16 cellular contexts compared by ENCODE assay signal in genomic region chr19:45243144-45243732, GRCh38. TPM values are rescaled to one million over a fixed set of nuclear protein-coding genes. Genes with fewer than 3 reads are reported as not detected.
DNase-seq lines count a peak whose midpoint lies in the region; ATAC-seq, FAIRE-seq and TF ChIP-seq lines count a peak whose summit lies in the region.
"Had no signal": no experiment of that assay in that cellular context is flagged by ENCODE, and none has a peak within 500 bp of the region (broad histone marks: within the 10 kb centered on the region; RNA-seq: fewer than 3 reads in every experiment).

No MANE protein-coding gene starts in this region.

- POLR2A ChIA-PET in K562 (lab: Yijun Ruan, JAX): interaction anchor here (0.5 to 1.4 kb wide), 4 partner anchors 12 to 263 kb away, joined by 3 to 5 read pairs (median 4); no protein-coding TSS in a partner anchor

- 43% methylated on average over 12 of the region's 13 CpGs for WGBS in K562 (ENCODE audit: insufficient coverage, low coverage, missing lambda C conversion rate)

- no peak overlapping the region for H2AFZ ChIP-seq in K562 (ENCODE audit: low read depth, low read length)
- no peak overlapping the region for H2AFZ ChIP-seq in osteoblast (ENCODE audit: low read length)

- no peak for TF ChIP-seq EP300 in K562 (IDR thresholded peaks at IDR 0.05; ENCODE audit: low read length)

- TF ChIP-seq RAD21 in K562 (CRISPR knock-in tag; conservative IDR thresholded peaks at IDR 0.05 in 1 of 2, IDR thresholded peaks at IDR 0.05 in 1 of 2): no peak

- FAIRE-seq in GM12891 (lab: Jason Lieb, UNC) (no peak), K562 (lab: Jason Lieb, UNC) (peak; percentile 83)
- FAIRE-seq: A549, GM12878 had no signal

- ATAC-seq in K562: peak; percentile 63
- ATAC-seq in GM21576 (IDR thresholded peaks at IDR 0.05; ENCODE audit: unreplicated experiment): no peak
- ATAC-seq: A549; CD8-positive, alpha-beta T cell; GM12878 had no signal

- no peak for TF ChIP-seq POLR2A in GM12891 (IDR thresholded peaks at IDR 0.05; ENCODE audit: low read depth, low read length)
- no peak for TF ChIP-seq POLR2A in K562 (conservative IDR thresholded peaks at IDR 0.05)

- H3K36me3 ChIP-seq in K562 (ENCODE audit: control insufficient read depth, insufficient read depth, low read length) (no peaks in the 10 kb centered on the region), osteoblast (ENCODE audit: insufficient read depth, low read length) (no peaks in the 10 kb centered on the region)

- H4K20me1 ChIP-seq in K562 (replicated peaks; ENCODE audit: control insufficient read depth, insufficient read depth, low read length) (no peaks in the 10 kb centered on the region), osteoblast (ENCODE audit: insufficient read depth, low read length) (no peaks in the 10 kb centered on the region)

- intact Hi-C loops in K562 (cut with micrococcal nuclease): loop anchor here (10.0 kb wide), 1 partner anchor 228 kb away; no protein-coding TSS in a partner anchor

- DNase-seq in GM12891 (ENCODE audit: insufficient read length, low spot score) (no peak), RKO (ENCODE audit: low spot score) (peak; percentile 37), K562 (ENCODE audit: extremely low read depth in 1 of 4, low spot score in 3 of 4) (peak; percentile 74 to 84 (median 78)), osteoblast (ENCODE audit: insufficient read length, low spot score, missing footprints) (peak; percentile 73), G401 (ENCODE audit: low spot score) (no peak), occipital lobe (lab: John Stamatoyannopoulos, UW) (no peak)
- DNase-seq: CD8-positive, alpha-beta T cell; COR-L47; DMS53; GOT3; H9 had no signal

- H3K9ac ChIP-seq in K562 (ENCODE audit: insufficient read depth in 1 of 2, low read depth in 2 of 2, low read length in 2 of 2): peak overlapping the region in 1 of 2 experiments; percentile 56; a peak in 1 of 4 replicates

- in situ Hi-C loops in K562 (cut with MboI): no loop called here
- in situ Hi-C loops in G401 (cut with HindIII; ENCODE audit: low sequenced_read_pairs): no loop called here

- H3K27me3 ChIP-seq in K562 (ENCODE audit: control insufficient read depth in 2 of 2, insufficient read depth in 2 of 2, low read length in 2 of 2) (no peaks in the 10 kb centered on the region), osteoblast (ENCODE audit: insufficient read depth, low read length) (no peaks in the 10 kb centered on the region)

- no TSS peak for BruUV-seq in K562 (replicated peaks; lab: Mats Ljungman, UMichigan)

- CTCF ChIA-PET in K562 (lab: Yijun Ruan, JAX; ENCODE audit: low intra/inter-chr PET ratio): interaction anchor here (0.6 kb wide), 2 partner anchors 256 to 1160 kb away, joined by 3 to 4 read pairs; no protein-coding TSS in a partner anchor

- H3K27ac ChIP-seq in K562 (ENCODE audit: extremely low read depth, low read depth, low read length) (peak overlapping the region; percentile 38), osteoblast (ENCODE audit: low read depth, low read length) (no peak overlapping the region)
- H3K27ac ChIP-seq: A549 had no signal

- no peaks in the 10 kb centered on the region for H3K9me1 ChIP-seq in K562 (ENCODE audit: control insufficient read depth, insufficient read depth, low read length)

- peak overlapping the region; percentile 52 for H3K4me2 ChIP-seq in K562 (ENCODE audit: insufficient read depth, low read length)
- H3K4me2 ChIP-seq in osteoblast (ENCODE audit: insufficient read depth, low read length): no peak overlapping the region
- H3K4me2 ChIP-seq: A549 had no signal

- H3K79me2 ChIP-seq in K562 (ENCODE audit: control insufficient read depth, insufficient read depth, low read length): peaks cover 29% of the 10 kb centered on the region
- no peaks in the 10 kb centered on the region for H3K79me2 ChIP-seq in osteoblast (ENCODE audit: insufficient read depth, low read length)

- no peak overlapping the region for H3K4me3 ChIP-seq in K562
- H3K4me3 ChIP-seq in osteoblast (ENCODE audit: insufficient read depth, low read length): no peak overlapping the region
- H3K4me3 ChIP-seq: A549, GM12878 had no signal

- no peaks in the 10 kb centered on the region for H3K9me3 ChIP-seq in K562 (replicated peaks; ENCODE audit: control insufficient read depth, insufficient read depth, low read depth, low read length)
- no peaks in the 10 kb centered on the region for H3K9me3 ChIP-seq in osteoblast (ENCODE audit: low read depth, low read length)
- H3K9me3 ChIP-seq: A549 had no signal

- peaks cover 38 to 59% of the 10 kb centered on the region in 2 experiments for H3K4me1 ChIP-seq in K562 (replicated peaks in 1 of 2; ENCODE audit: control insufficient read depth in 2 of 2, insufficient read depth in 2 of 2, low read length in 2 of 2)
- no peaks in the 10 kb centered on the region for H3K4me1 ChIP-seq in osteoblast (ENCODE audit: insufficient read depth, low read length)
- H3K4me1 ChIP-seq: A549 had no signal

- TF ChIP-seq CTCF in K562 (IDR thresholded peaks at IDR 0.05 in 2 of 3, conservative IDR thresholded peaks at IDR 0.05 in 1 of 3; ENCODE audit: insufficient read depth in 2 of 3, low read depth in 1 of 3, low read length in 3 of 3): no peak
- no peak for TF ChIP-seq CTCF in osteoblast (IDR thresholded peaks at IDR 0.05; ENCODE audit: extremely low read depth, low read depth, low read length)

TF ChIP-seq in GM12891, 5 proteins besides CTCF, POLR2A, EP300 and RAD21:
- TF ChIP-seq SPI1 (IDR thresholded peaks at IDR 0.05; ENCODE audit: low read depth, low read length) (no peak), POU2F2 (IDR thresholded peaks at IDR 0.05; ENCODE audit: low read depth, low read length) (peak; percentile 38; the same call in 1 of the 2 replicates)

TF ChIP-seq in K562, 482 proteins besides CTCF, POLR2A, EP300 and RAD21 (continues in another document):
- TF ChIP-seq TARDBP (IDR thresholded peaks at IDR 0.05) (no peak), ZBTB33 (CRISPR knock-in tag; IDR thresholded peaks at IDR 0.05) (peak; percentile 53; the same call in 1 of the 2 replicates), CBX3 (IDR thresholded peaks at IDR 0.05; ENCODE audit: borderline replicate concordance in 1 of 2, low read length in 2 of 2) (peak in 1 of 2 experiments; percentile 31; a peak in 1 of 3 replicates)

RNA-seq across cellular contexts. Expression of gene EXOC3L2, which starts 2.0 kb away (rescaled TPM):
- 0.14 TPM for polyA plus RNA-seq in GM12891 (2012; ENCODE audit: low read depth, missing spikeins)
- 2.7 and 12.8 TPM in 2 replicates for total RNA-seq in K562 (2011; cell fraction: chromatin; rRNA removed; ENCODE audit: low replicate concordance)
- 14.5 and 16.8 TPM in 2 replicates for total RNA-seq in K562 (2011; cell fraction: nucleolus; rRNA removed)
- total RNA-seq in K562 (2011; cell fraction: nucleoplasm; rRNA removed): 5.2 and 5.7 TPM in 2 replicates
- total RNA-seq in K562 (2014; rRNA removed) (12.3 and 13.3 TPM in 2 replicates), K562 (2014; rRNA removed; fragmentation: Illumina TruSeq; extraction: Trizol) (0.96 and 1.3 TPM in 2 replicates), K562 (2015; rRNA removed; fragmentation: Illumina TruSeq; extraction: Trizol) (2.0 and 2.1 TPM in 2 replicates), K562 (2021) (15.5 and 19.0 TPM in 2 replicates), osteoblast (not detected in 2 replicates), occipital lobe (not detected)
- polyA plus RNA-seq in K562 (2011; rRNA removed) (3.1 and 6.0 TPM in 2 replicates), K562 (2014; fragmentation: Illumina TruSeq; extraction: Trizol) (2.4 and 7.8 TPM in 2 replicates), K562 (2014; fragmentation: Nextera tagmentation; extraction: Ambion mirVana) (under 1 TPM; 0.31 to 0.34 TPM), K562 (2014; rRNA removed) (6.1 and 6.7 TPM in 2 replicates)
- polyA plus RNA-seq in K562 (2011; cell fraction: cytosol; rRNA removed): 4.1 and 21.2 TPM in 2 replicates
- polyA plus RNA-seq in K562 (2011; cell fraction: nucleus; rRNA removed): 7.5 and 31.6 TPM in 2 replicates
- polyA plus RNA-seq in K562 (2012): 14.4 and 19.7 TPM in 2 replicates
- 0.96 and 2.0 TPM in 2 replicates for polyA minus RNA-seq in K562 (2011; rRNA and poly(A)+ RNA removed)
- polyA minus RNA-seq in K562 (2011; cell fraction: cytosol; rRNA and poly(A)+ RNA removed): 10.7 and 11.2 TPM in 2 replicates
- 4.7 and 8.8 TPM in 2 replicates for polyA minus RNA-seq in K562 (2011; cell fraction: nucleus; rRNA and poly(A)+ RNA removed)
- total RNA-seq in G401 (2014; rRNA removed; shearing (Covaris generic)): not detected in 2 replicates
- total RNA-seq: CD8-positive, alpha-beta T cell; GM12878 had no signal
- polyA plus RNA-seq: AG04450, CD14-positive monocyte, GM12878 had no signal

RNA-seq across cellular contexts. Expression of gene MARK4, which starts 7.8 kb away (rescaled TPM):
- 10.7 TPM for polyA plus RNA-seq in GM12891 (2012; ENCODE audit: low read depth, missing spikeins)
- 37.2 and 76.7 TPM in 2 replicates for total RNA-seq in K562 (2011; cell fraction: chromatin; rRNA removed; ENCODE audit: low replicate concordance)
- 24.3 TPM in 2 replicates for total RNA-seq in K562 (2011; cell fraction: nucleolus; rRNA removed)
- 26.7 and 28.1 TPM in 2 replicates for total RNA-seq in K562 (2011; cell fraction: nucleoplasm; rRNA removed)
- total RNA-seq in K562 (2014; rRNA removed): 7.9 and 8.6 TPM in 2 replicates
- 6.7 and 6.8 TPM in 2 replicates for total RNA-seq in K562 (2014; rRNA removed; fragmentation: Illumina TruSeq; extraction: Trizol)
- 4.2 and 5.2 TPM in 2 replicates for total RNA-seq in K562 (2015; rRNA removed; fragmentation: Illumina TruSeq; extraction: Trizol)
- 24.8 and 29.4 TPM in 2 replicates for total RNA-seq in K562 (2021)
- polyA plus RNA-seq in K562 (2011; rRNA removed): 9.5 and 11.1 TPM in 2 replicates
- 4.4 and 6.2 TPM in 2 replicates for polyA plus RNA-seq in K562 (2011; cell fraction: cytosol; rRNA removed)
- 9.6 and 10.2 TPM in 2 replicates for polyA plus RNA-seq in K562 (2011; cell fraction: nucleus; rRNA removed)
- polyA plus RNA-seq in K562 (2012): 15.2 and 27.5 TPM in 2 replicates
- polyA plus RNA-seq in K562 (2014; fragmentation: Illumina TruSeq; extraction: Trizol): 18.4 and 24.5 TPM in 2 replicates
- polyA plus RNA-seq in K562 (2014; fragmentation: Nextera tagmentation; extraction: Ambion mirVana): under 1 TPM; 0.52 to 0.96 TPM
- polyA plus RNA-seq in K562 (2014; rRNA removed): 7.4 and 12.7 TPM in 2 replicates
- 16.3 and 17.7 TPM in 2 replicates for polyA minus RNA-seq in K562 (2011; rRNA and poly(A)+ RNA removed)
- 11.7 and 21.8 TPM in 2 replicates for polyA minus RNA-seq in K562 (2011; cell fraction: cytosol; rRNA and poly(A)+ RNA removed)
- polyA minus RNA-seq in K562 (2011; cell fraction: nucleus; rRNA and poly(A)+ RNA removed): 5.0 and 5.4 TPM in 2 replicates
- total RNA-seq in osteoblast: 16.2 and 18.1 TPM in 2 replicates
- total RNA-seq in G401 (2014; rRNA removed; shearing (Covaris generic)): 19.2 and 23.6 TPM in 2 replicates
- total RNA-seq in occipital lobe: 19.2 TPM

Comparison
In these comparisons a context has a peak if more than half of its experiments do, and no peak if none do; other contexts are left out.
1. DNase-seq: peak in RKO (single experiment), K562 (4 of 4) and osteoblast (single experiment); none in GM12891 (single experiment), G401 (single experiment) and occipital lobe (single experiment).